8 cellular contexts compared by ENCODE assay signal in genomic region chr5:119318256-119318914, GRCh38. TPM values are rescaled to one million over a fixed set of nuclear protein-coding genes. Genes with fewer than 3 reads are reported as not detected.
A peak's percentile ranks its signal among the peaks of the same experiment; 100 is the strongest.
DNase-seq lines count a peak whose midpoint lies in the region; ATAC-seq lines count a peak whose summit lies in the region.

No MANE protein-coding gene starts in this region.

- ATAC-seq in HG03135 (IDR thresholded peaks at IDR 0.05; ENCODE audit: unreplicated experiment): peak; percentile 36
- peak; percentile 58 for ATAC-seq in stimulated activated naive CD8-positive, alpha-beta T cell treated with anti-CD3 and anti-CD28 coated beads, Interleukin-15, amount 100 ng/mL, for 72 hours

- peaks cover 15% of the 10 kb centered on the region for H3K36me3 Mint-ChIP-seq in activated naive CD4-positive, alpha-beta T cell treated with anti-CD3 and anti-CD28 coated beads, Interleukin-2, amount 50 U/mL, for 24 hours
- peaks cover 34% of the 10 kb centered on the region for H3K36me3 Mint-ChIP-seq in activated T-helper 2 cell treated with anti-CD3 and anti-CD28 coated beads, Interferon-gamma antibody, Interleukin-2, Interleukin-4, amounts not matched to agents 10 μg/mL and 5 μg/mL and 100 μg/mL, durations not matched to agents 14 hours and 24 hours and 36 hours (ENCODE audit: low read depth)

- intact Hi-C loops in activated T-helper 2 cell treated with anti-CD3 and anti-CD28 coated beads, Interferon-gamma antibody, Interleukin-2, Interleukin-4, amounts not matched to agents 10 μg/mL and 5 μg/mL and 100 μg/mL, durations not matched to agents 14 hours and 24 hours and 36 hours (cut with micrococcal nuclease): loop anchor here (1.0 kb wide), 2 partner anchors 9 to 19 kb away; no protein-coding TSS in a partner anchor

- H3K9me3 Mint-ChIP-seq in activated naive CD4-positive, alpha-beta T cell treated with anti-CD3 and anti-CD28 coated beads, Interleukin-2, amount 50 U/mL, for 24 hours: no peaks in the 10 kb centered on the region
- no peaks in the 10 kb centered on the region for H3K9me3 Mint-ChIP-seq in activated T-helper 2 cell treated with anti-CD3 and anti-CD28 coated beads, Interferon-gamma antibody, Interleukin-2, Interleukin-4, amounts not matched to agents 10 μg/mL and 5 μg/mL and 100 μg/mL, durations not matched to agents 14 hours and 24 hours and 36 hours
- H3K9me3 Mint-ChIP-seq in stimulated activated naive CD8-positive, alpha-beta T cell treated with anti-CD3 and anti-CD28 coated beads, Interleukin-15, amount 100 ng/mL, for 72 hours: no peaks in the 10 kb centered on the region

- no peak for DNase-seq in activated naive CD4-positive, alpha-beta T cell treated with anti-CD3 and anti-CD28 coated beads, Interleukin-2, amount 50 U/mL, for 16 hours
- DNase-seq in activated T-helper 2 cell treated with anti-CD3 and anti-CD28 coated beads, Interferon-gamma antibody, Interleukin-2, Interleukin-4, amounts not matched to agents 10 μg/mL and 5 μg/mL and 100 μg/mL, durations not matched to agents 14 hours and 24 hours and 36 hours (ENCODE audit: low spot score): no peak
- DNase-seq in stimulated activated naive CD8-positive, alpha-beta T cell treated with anti-CD3 and anti-CD28 coated beads, Interleukin-15, amount 100 ng/mL, for 72 hours: peak in 1 of 2 donors; percentile 50
- no peak for DNase-seq in occipital lobe (lab: John Stamatoyannopoulos, UW)
- no peak for DNase-seq in activated gamma-delta T cell treated with Interleukin-2 at 50 U/mL for 16 hours
- no peak for DNase-seq in DMS 273 treated with DMSO at 0.1 percent for 48 hours (lab: John Stamatoyannopoulos, UW)

- no peaks in the 10 kb centered on the region for H3K27me3 Mint-ChIP-seq in activated naive CD4-positive, alpha-beta T cell treated with anti-CD3 and anti-CD28 coated beads, Interleukin-2, amount 50 U/mL, for 24 hours
- no peaks in the 10 kb centered on the region for H3K27me3 Mint-ChIP-seq in activated T-helper 2 cell treated with anti-CD3 and anti-CD28 coated beads, Interferon-gamma antibody, Interleukin-2, Interleukin-4, amounts not matched to agents 10 μg/mL and 5 μg/mL and 100 μg/mL, durations not matched to agents 14 hours and 24 hours and 36 hours (ENCODE audit: low read depth)
- no peaks in the 10 kb centered on the region for H3K27me3 Mint-ChIP-seq in stimulated activated naive CD8-positive, alpha-beta T cell treated with anti-CD3 and anti-CD28 coated beads, Interleukin-15, amount 100 ng/mL, for 72 hours

- peaks cover 97% of the 10 kb centered on the region for H3K4me1 Mint-ChIP-seq in activated naive CD4-positive, alpha-beta T cell treated with anti-CD3 and anti-CD28 coated beads, Interleukin-2, amount 50 U/mL, for 24 hours
- H3K4me1 Mint-ChIP-seq in activated T-helper 2 cell treated with anti-CD3 and anti-CD28 coated beads, Interferon-gamma antibody, Interleukin-2, Interleukin-4, amounts not matched to agents 10 μg/mL and 5 μg/mL and 100 μg/mL, durations not matched to agents 14 hours and 24 hours and 36 hours (ENCODE audit: low read depth): peaks cover 88% of the 10 kb centered on the region
- H3K4me1 Mint-ChIP-seq in stimulated activated naive CD8-positive, alpha-beta T cell treated with anti-CD3 and anti-CD28 coated beads, Interleukin-15, amount 100 ng/mL, for 72 hours: peaks cover 96% of the 10 kb centered on the region

- peak overlapping the region; percentile 63 for H3K4me3 Mint-ChIP-seq in activated naive CD4-positive, alpha-beta T cell treated with anti-CD3 and anti-CD28 coated beads, Interleukin-2, amount 50 U/mL, for 24 hours
- H3K4me3 Mint-ChIP-seq in activated T-helper 2 cell treated with anti-CD3 and anti-CD28 coated beads, Interferon-gamma antibody, Interleukin-2, Interleukin-4, amounts not matched to agents 10 μg/mL and 5 μg/mL and 100 μg/mL, durations not matched to agents 14 hours and 24 hours and 36 hours (ENCODE audit: low read depth): peak overlapping the region; percentile 41
- peak overlapping the region; percentile 68 to 70 for H3K4me3 Mint-ChIP-seq in stimulated activated naive CD8-positive, alpha-beta T cell treated with anti-CD3 and anti-CD28 coated beads, Interleukin-15, amount 100 ng/mL, for 72 hours

- peak overlapping the region; percentile 100 for H3K27ac Mint-ChIP-seq in activated naive CD4-positive, alpha-beta T cell treated with anti-CD3 and anti-CD28 coated beads, Interleukin-2, amount 50 U/mL, for 24 hours
- H3K27ac Mint-ChIP-seq in activated T-helper 2 cell treated with anti-CD3 and anti-CD28 coated beads, Interferon-gamma antibody, Interleukin-2, Interleukin-4, amounts not matched to agents 10 μg/mL and 5 μg/mL and 100 μg/mL, durations not matched to agents 14 hours and 24 hours and 36 hours: peak overlapping the region; percentile 85
- peak overlapping the region; percentile 89 to 95 for H3K27ac Mint-ChIP-seq in stimulated activated naive CD8-positive, alpha-beta T cell treated with anti-CD3 and anti-CD28 coated beads, Interleukin-15, amount 100 ng/mL, for 72 hours

RNA-seq across cellular contexts. Expression of gene TNFAIP8, which starts 37.4 kb away (rescaled TPM):
- total RNA-seq in activated T-helper 2 cell treated with anti-CD3 and anti-CD28 coated beads, Interferon-gamma antibody, Interleukin-2, Interleukin-4, amounts not matched to agents 10 μg/mL and 5 μg/mL and 100 μg/mL, durations not matched to agents 14 hours and 24 hours and 36 hours: 112 and 117 TPM in 2 replicates
- total RNA-seq in occipital lobe: 5.0 TPM

Comparison
In these comparisons a context has a peak if more than half of its experiments do, and no peak if none do; other contexts are left out.
1. RNA of gene TNFAIP8, which starts 37.4 kb away (total RNA-seq): 112 to 117 TPM in activated T-helper 2 cell treated with anti-CD3 and anti-CD28 coated beads, Interferon-gamma antibody, Interleukin-2, Interleukin-4, amounts not matched to agents 10 μg/mL and 5 μg/mL and 100 μg/mL, durations not matched to agents 14 hours and 24 hours and 36 hours; 5.0 TPM in occipital lobe (single experiment); every median in the first group is over 10 times any median in the second.
2. Peak in every context shown above with its lines, with median percentiles within 50 percentile points of each other: H3K27ac Mint-ChIP-seq and H3K4me3 Mint-ChIP-seq.